Comparison of ENCODE assay signal across 2 cellular contexts in the genomic region with DNA sequence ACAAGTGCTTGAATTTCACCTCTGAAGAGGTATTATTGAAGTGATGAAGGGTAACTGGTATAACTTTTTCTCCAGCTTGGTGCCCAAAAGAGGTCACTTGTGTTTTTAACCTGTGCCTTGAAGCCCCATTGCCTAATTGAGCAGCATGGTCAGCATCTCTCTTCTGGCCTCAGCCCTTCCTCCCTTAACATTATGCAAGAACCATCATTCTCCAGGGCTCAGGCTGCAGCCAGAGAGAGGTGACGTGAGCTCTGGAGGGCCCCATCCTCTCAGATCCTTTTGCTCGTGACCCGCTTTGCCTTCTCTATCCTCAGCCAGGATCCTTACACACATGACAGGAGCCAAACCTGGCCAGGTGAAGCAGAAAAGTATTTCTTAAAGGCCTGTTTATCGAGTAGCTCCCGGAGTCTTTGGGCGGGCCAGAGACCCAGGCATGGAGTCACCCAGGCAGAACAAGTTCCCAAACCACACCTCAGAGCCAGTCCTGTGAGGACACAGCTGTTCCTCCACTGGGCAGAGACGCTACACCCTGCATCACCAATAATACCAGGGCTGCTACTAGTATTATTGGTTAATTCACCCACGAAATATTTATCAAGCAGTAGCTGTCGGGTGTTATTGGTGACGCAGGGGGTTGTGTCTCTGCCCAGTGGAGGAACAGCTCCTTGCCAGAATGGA.
TF ChIP-seq lines count a peak whose summit lies in the region.

No MANE protein-coding gene starts in this region.

TF ChIP-seq in IMR-90, 13 proteins besides CTCF, POLR2A, EP300 and RAD21:
- no peak for TF ChIP-seq RFX5 (IDR thresholded peaks at IDR 0.05; ENCODE audit: low read depth, low read length)
- no peak for TF ChIP-seq MAZ (IDR thresholded peaks at IDR 0.05; ENCODE audit: borderline replicate concordance, low read depth, low read length)
TF ChIP-seq in IMR-90: peak in this region for 0.

TF ChIP-seq in HepG2, 621 proteins besides CTCF, POLR2A, EP300 and RAD21:
- TF ChIP-seq CEBPB (IDR thresholded peaks at IDR 0.05; ENCODE audit: borderline replicate concordance, low read depth, low read length) (peak; percentile 44), RFXAP (CRISPR knock-in tag; IDR thresholded peaks at IDR 0.05; ENCODE audit: borderline replicate concordance) (no peak), NCOA5 (CRISPR knock-in tag; IDR thresholded peaks at IDR 0.05) (no peak), ZFP1 (CRISPR knock-in tag; IDR thresholded peaks at IDR 0.05) (no peak)
